8 cellular contexts compared by ENCODE assay signal in genomic region chr17:978110-979093, GRCh38. TPM values are rescaled to one million over a fixed set of nuclear protein-coding genes. Genes with fewer than 3 reads are reported as not detected.
DNase-seq lines count a peak whose midpoint lies in the region; ATAC-seq and TF ChIP-seq lines count a peak whose summit lies in the region.

No MANE protein-coding gene starts in this region.

- H3K9me3 Mint-ChIP-seq in activated CD4-positive, alpha-beta memory T cell treated with anti-CD3 and anti-CD28 coated beads, Interleukin-2, amount 10 ng/mL, durations not matched to agents 7 days and 5 days, result no peaks in the 10 kb centered on the region

- H3K36me3 ChIP-seq in right atrium auricular region (no peaks in the 10 kb centered on the region), skeletal muscle tissue (ENCODE audit: control insufficient read depth in 3 of 3, insufficient read depth in 3 of 3, low read length in 3 of 3) (no peaks in the 10 kb centered on the region)

- H3K27me3 Mint-ChIP-seq in activated CD4-positive, alpha-beta memory T cell treated with anti-CD3 and anti-CD28 coated beads, Interleukin-2, amount 10 ng/mL, durations not matched to agents 7 days and 5 days, result peaks cover 33% of the 10 kb centered on the region

- H3K4me1 ChIP-seq in right atrium auricular region (peaks cover 0 to 28% of the 10 kb centered on the region in 2 donors), skeletal muscle tissue (ENCODE audit: control insufficient read depth in 3 of 3, insufficient read depth in 3 of 3, low read length in 3 of 3) (peaks cover 26 to 32% (median 28%) of the 10 kb centered on the region in 3 donors)

- H3K4me1 Mint-ChIP-seq in activated CD4-positive, alpha-beta memory T cell treated with anti-CD3 and anti-CD28 coated beads, Interleukin-2, amount 10 ng/mL, durations not matched to agents 7 days and 5 days, result peaks cover 16% of the 10 kb centered on the region

- H3K9ac ChIP-seq in skeletal muscle tissue (ENCODE audit: low read depth in 1 of 3, low read length in 3 of 3), result peak overlapping the region; percentile 54 to 84 (median 79)

- peak overlapping the region; percentile 32 for H3K4me3 Mint-ChIP-seq in activated CD4-positive, alpha-beta memory T cell treated with anti-CD3 and anti-CD28 coated beads, Interleukin-2, amount 10 ng/mL, durations not matched to agents 7 days and 5 days

- H3K36me3 Mint-ChIP-seq in activated CD4-positive, alpha-beta memory T cell treated with anti-CD3 and anti-CD28 coated beads, Interleukin-2, amount 10 ng/mL, durations not matched to agents 7 days and 5 days (ENCODE audit: low read depth), result no peaks in the 10 kb centered on the region

- H3K9me3 ChIP-seq in right atrium auricular region (no peaks in the 10 kb centered on the region), skeletal muscle tissue (ENCODE audit: control insufficient read depth in 3 of 3, low read length in 3 of 3) (no peaks in the 10 kb centered on the region)

- DNase-seq in NCI-H748 (lab: John Stamatoyannopoulos, UW; ENCODE audit: unreplicated experiment) (peak; percentile 41), NCI-H748 treated with DMSO at 0.1 percent for 48 hours (lab: John Stamatoyannopoulos, UW) (no peak), right atrium auricular region (ENCODE audit: low spot score) (no peak), left colon (no peak), NCI-H510A treated with DMSO at 0.1 percent for 48 hours (lab: John Stamatoyannopoulos, UW) (no peak)
- no peak for DNase-seq in activated CD4-positive, alpha-beta memory T cell treated with anti-CD3 and anti-CD28 coated beads, Interleukin-2, amount 10 ng/mL, durations not matched to agents 7 days and 5 days

- intact Hi-C loops in left colon (cut with DNase I, micrococcal nuclease), result no loop called here

- TF ChIP-seq CTCF in right atrium auricular region (IDR thresholded peaks at IDR 0.05), result no peak

- ATAC-seq in left colon (no peak), HG02852 (IDR thresholded peaks at IDR 0.05; ENCODE audit: unreplicated experiment) (no peak)

- H3K27me3 ChIP-seq in right atrium auricular region (no peaks in the 10 kb centered on the region), skeletal muscle tissue (ENCODE audit: control insufficient read depth in 3 of 3, insufficient read depth in 3 of 3, low read length in 3 of 3) (no peaks in the 10 kb centered on the region)

- peak overlapping the region; percentile 70 to 81 for H3K4me3 ChIP-seq in right atrium auricular region
- peak overlapping the region; percentile 64 to 87 (median 78) for H3K4me3 ChIP-seq in skeletal muscle tissue (ENCODE audit: low read length in 3 of 3)

- CTCF ChIA-PET in activated CD4-positive, alpha-beta memory T cell treated with anti-CD3 and anti-CD28 coated beads, Interleukin-2, amount 10 ng/mL, durations not matched to agents 7 days and 5 days (lab: Charles Lee), result interaction anchor here (1.4 to 2.2 kb wide), 2 partner anchors 18 to 99 kb away, joined by 7 to 8 read pairs; partner anchors contain the start of gene TIMM22

- H3K27ac ChIP-seq in right atrium auricular region (peak overlapping the region; percentile 33 to 73), skeletal muscle tissue (ENCODE audit: low read depth, low read length) (peak overlapping the region; percentile 74)

- H3K27ac Mint-ChIP-seq in activated CD4-positive, alpha-beta memory T cell treated with anti-CD3 and anti-CD28 coated beads, Interleukin-2, amount 10 ng/mL, durations not matched to agents 7 days and 5 days, result no peak overlapping the region

- POLR2A ChIA-PET in activated CD4-positive, alpha-beta memory T cell treated with anti-CD3 and anti-CD28 coated beads, Interleukin-2, amount 10 ng/mL, durations not matched to agents 7 days and 5 days (lab: Charles Lee), result no interaction called here

RNA-seq across cellular contexts. Expression of gene NXN, which starts 1.2 kb away (rescaled TPM):
- total RNA-seq in activated CD4-positive, alpha-beta memory T cell treated with anti-CD3 and anti-CD28 coated beads, Interleukin-2, amount 10 ng/mL, durations not matched to agents 7 days and 5 days, result under 1 TPM; 0.23 to 0.30 TPM
- 10 to 100 TPM; 15.6 to 17.5 TPM for total RNA-seq in right atrium auricular region
- total RNA-seq in skeletal muscle tissue, result 33.9 TPM
- 10 to 100 TPM in 1 of 2 donors, 1 to 10 TPM in 1; 3.9 to 14.5 TPM for total RNA-seq in left colon

RNA-seq across cellular contexts. Expression of gene TIMM22, which starts 18.5 kb away (rescaled TPM):
- total RNA-seq in activated CD4-positive, alpha-beta memory T cell treated with anti-CD3 and anti-CD28 coated beads, Interleukin-2, amount 10 ng/mL, durations not matched to agents 7 days and 5 days, result 1 to 10 TPM; 8.1 to 8.2 TPM
- total RNA-seq in right atrium auricular region (10 to 100 TPM; 14.8 to 15.4 TPM), skeletal muscle tissue (15.1 TPM), left colon (1 to 10 TPM; 8.2 to 9.0 TPM)
